9 cellular contexts compared by ENCODE assay signal in the genomic region with DNA sequence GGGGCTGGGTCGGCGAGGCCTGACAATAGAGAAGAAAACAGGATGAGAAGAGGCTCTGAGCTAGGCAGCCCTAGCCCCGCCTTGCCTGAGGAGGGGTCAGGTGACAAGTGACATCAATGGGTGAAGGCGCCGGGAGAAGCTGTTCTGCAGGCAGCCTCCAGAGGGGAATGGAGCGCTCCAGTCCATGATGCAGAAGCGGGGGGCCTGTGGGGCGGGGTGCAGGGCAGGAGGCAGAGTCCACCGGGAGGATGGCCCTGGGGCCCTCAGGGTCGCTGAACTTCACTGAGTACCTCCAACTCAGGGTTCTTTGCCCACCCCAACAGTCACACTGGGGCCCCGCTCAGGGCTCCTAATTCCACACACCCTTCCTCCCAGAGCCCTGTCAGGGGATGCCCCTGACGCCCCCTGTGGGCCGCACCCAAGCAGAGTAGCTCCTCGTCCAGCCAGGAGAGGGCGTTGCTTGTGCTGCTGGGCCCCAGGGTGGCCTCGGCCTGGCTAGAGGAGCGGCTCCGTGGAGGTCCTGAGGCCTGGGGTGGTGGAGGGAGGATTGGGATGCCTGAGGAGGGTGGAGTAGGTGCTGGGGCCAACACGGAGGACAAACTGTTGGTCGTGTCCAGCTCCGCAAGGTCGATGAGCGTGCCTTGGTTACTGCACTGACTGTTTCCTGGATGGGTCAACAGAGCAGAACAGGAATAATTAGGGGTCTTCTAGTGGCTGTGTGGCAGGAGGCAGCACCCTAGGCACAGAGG. TPM values are rescaled to one million over a fixed set of nuclear protein-coding genes. Genes with fewer than 3 reads are reported as not detected.
DNase-seq lines count a peak whose midpoint lies in the region; ATAC-seq, FAIRE-seq and TF ChIP-seq lines count a peak whose summit lies in the region.
"Had no signal": no experiment of that assay in that cellular context is flagged by ENCODE, and none has a peak within 500 bp of the region (broad histone marks: within the 10 kb centered on the region; RNA-seq: fewer than 3 reads in every experiment).

No MANE protein-coding gene starts in this region.

- DNase-seq in A549 (ENCODE audit: low read depth in 1 of 2, low spot score in 1 of 2) (peak; percentile 77 to 81), GM12865 (ENCODE audit: low read depth) (no peak), NCI-H510A (lab: John Stamatoyannopoulos, UW) (peak; percentile 45), fibroblast of villous mesenchyme (ENCODE audit: low read depth) (peak; percentile 39), gastrocnemius medialis (peak in 1 of 2 donors; percentile 35)
- peak; percentile 50 for DNase-seq in activated CD8-positive, alpha-beta memory T cell treated with anti-CD3 and anti-CD28 coated beads, Interleukin-2, amount 50 U/mL, for 4 hours

- H3K36me3 ChIP-seq in gastrocnemius medialis: peaks cover 0 to 82% of the 10 kb centered on the region in 2 donors

- H3K4me3 ChIP-seq in A549 (no peak overlapping the region), GM12865 (ENCODE audit: low read depth, low read length) (no peak overlapping the region), fibroblast of villous mesenchyme (ENCODE audit: low read depth, low read length) (no peak overlapping the region), gastrocnemius medialis (no peak overlapping the region)

- TF ChIP-seq POLR2A in A549 (IDR thresholded peaks at IDR 0.05; ENCODE audit: low read length) (no peak), gastrocnemius medialis (IDR thresholded peaks at IDR 0.05) (no peak)

- TF ChIP-seq EP300 in A549 (IDR thresholded peaks at IDR 0.05): no peak

- H3K9me3 ChIP-seq in A549 (no peaks in the 10 kb centered on the region), gastrocnemius medialis (no peaks in the 10 kb centered on the region)

- no peaks in the 10 kb centered on the region for H3K27me3 ChIP-seq in gastrocnemius medialis

- CTCF ChIA-PET in A549 (lab: Yijun Ruan, JAX): interaction anchor here (0.5 to 9.8 kb wide), 30 partner anchors 8 to 376 kb away, joined by 3 to 223 read pairs (median 6); a partner anchor contains a TSS

- TF ChIP-seq RAD21 in A549 (conservative IDR thresholded peaks at IDR 0.05 in 1 of 2, IDR thresholded peaks at IDR 0.05 in 1 of 2): peak; percentile 41 to 49

- no peak for FAIRE-seq in A549 (lab: Jason Lieb, UNC)
- FAIRE-seq: frontal cortex had no signal

- in situ Hi-C loops in gastrocnemius medialis (cut with MboI; ENCODE audit: low sequenced_read_pairs in 4 of 4): no loop called here

- intact Hi-C loops in gastrocnemius medialis (cut with DNase I; ENCODE audit: low total_unique reads): no loop called here

- peak; percentile 49 to 79 for ATAC-seq in A549
- ATAC-seq in gastrocnemius medialis: no peak
- ATAC-seq in HG03039 (IDR thresholded peaks at IDR 0.05; ENCODE audit: unreplicated experiment): no peak
- no peak for ATAC-seq in GM19023 (IDR thresholded peaks at IDR 0.05; ENCODE audit: unreplicated experiment)

- 64% methylated on average over 22 of the region's 23 CpGs for WGBS in A549 (ENCODE audit: missing lambda C conversion rate)

- POLR2A ChIA-PET in A549 (lab: Yijun Ruan, JAX): interaction anchor here (1.1 to 2.0 kb wide), 3 partner anchors 9 to 30 kb away, joined by 3 to 13 read pairs (median 7); a partner anchor contains a TSS

- 0 out of 3 replicates have a peak, but pooled peaks cover 6% of the 10 kb centered on the region for H3K4me1 ChIP-seq in A549
- peaks cover 9 to 33% of the 10 kb centered on the region in 2 donors for H3K4me1 ChIP-seq in gastrocnemius medialis

- H3K27ac ChIP-seq in A549: 0 out of 6 replicates have a peak overlapping the region, but pooled peaks of 1 of the 2 experiments have one; percentile 14
- H3K27ac ChIP-seq in gastrocnemius medialis: peak overlapping the region in 3 of 4 donors; percentile 75 to 87 (median 80)

- H3K4me2 ChIP-seq in A549: no peak overlapping the region

- peak; percentile 82 for TF ChIP-seq CTCF in A549 (IDR thresholded peaks at IDR 0.05)
- peak; percentile 72 for TF ChIP-seq CTCF in GM12865 (IDR thresholded peaks at IDR 0.05; ENCODE audit: insufficient read depth, low read depth, low read length, missing control alignments)
- TF ChIP-seq CTCF in fibroblast of villous mesenchyme (IDR thresholded peaks at IDR 0.05; ENCODE audit: insufficient read depth, low read depth, low read length): peak; percentile 84
- peak; percentile 15 to 50 (median 25) for TF ChIP-seq CTCF in gastrocnemius medialis (IDR thresholded peaks at IDR 0.05 in 4 of 5, conservative IDR thresholded peaks at IDR 0.05 in 1 of 5)

TF ChIP-seq in A549, 52 proteins besides CTCF, POLR2A, EP300 and RAD21 (continues in another document):
- TF ChIP-seq ZNF302 (CRISPR knock-in tag; IDR thresholded peaks at IDR 0.05) (no peak), SREBF2 (IDR thresholded peaks at IDR 0.05) (no peak), SMC3 (IDR thresholded peaks at IDR 0.05) (peak; percentile 57), HEYL (CRISPR knock-in tag; IDR thresholded peaks at IDR 0.05) (no peak), FOXS1 (CRISPR knock-in tag; IDR thresholded peaks at IDR 0.05) (0 out of 2 replicates have a peak, but pooled peaks have one; percentile 27)
- TF ChIP-seq, protein P1, sequence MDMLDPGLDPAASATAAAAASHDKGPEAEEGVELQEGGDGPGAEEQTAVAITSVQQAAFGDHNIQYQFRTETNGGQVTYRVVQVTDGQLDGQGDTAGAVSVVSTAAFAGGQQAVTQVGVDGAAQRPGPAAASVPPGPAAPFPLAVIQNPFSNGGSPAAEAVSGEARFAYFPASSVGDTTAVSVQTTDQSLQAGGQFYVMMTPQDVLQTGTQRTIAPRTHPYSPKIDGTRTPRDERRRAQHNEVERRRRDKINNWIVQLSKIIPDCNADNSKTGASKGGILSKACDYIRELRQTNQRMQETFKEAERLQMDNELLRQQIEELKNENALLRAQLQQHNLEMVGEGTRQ (IDR thresholded peaks at IDR 0.05): peak; percentile 32; the same call in 1 of the 2 replicates
- TF ChIP-seq, protein P2, sequence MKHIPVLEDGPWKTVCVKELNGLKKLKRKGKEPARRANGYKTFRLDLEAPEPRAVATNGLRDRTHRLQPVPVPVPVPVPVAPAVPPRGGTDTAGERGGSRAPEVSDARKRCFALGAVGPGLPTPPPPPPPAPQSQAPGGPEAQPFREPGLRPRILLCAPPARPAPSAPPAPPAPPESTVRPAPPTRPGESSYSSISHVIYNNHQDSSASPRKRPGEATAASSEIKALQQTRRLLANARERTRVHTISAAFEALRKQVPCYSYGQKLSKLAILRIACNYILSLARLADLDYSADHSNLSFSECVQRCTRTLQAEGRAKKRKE (CRISPR knock-in tag; IDR thresholded peaks at IDR 0.05; ENCODE audit: low read depth): no peak

RNA-seq across cellular contexts. Expression of a gene that starts 20.8 kb away (rescaled TPM):
- 40.9 and 43.6 TPM in 2 replicates for polyA plus RNA-seq in A549 (2011; rRNA removed)
- polyA plus RNA-seq in A549 (2012; cell fraction: cytosol; rRNA removed): 33.7 and 38.1 TPM in 2 replicates
- polyA plus RNA-seq in A549 (2012; cell fraction: nucleus; rRNA removed): 183 and 227 TPM in 2 replicates
- polyA plus RNA-seq in A549 (2017; fragmentation: RNase III; extraction: RNeasy Plus Mini Kit Qiagen cat#74134 plus additional on column Dnase treatment): 34.5 to 42.8 TPM (median 35.8 TPM) in 3 replicates
- polyA minus RNA-seq in A549 (2011; rRNA and poly(A)+ RNA removed): 66.4 and 91.5 TPM in 2 replicates
- 13.2 and 14.2 TPM in 2 replicates for total RNA-seq in fibroblast of villous mesenchyme
- 10 to 100 TPM; 31.3 to 42.3 (median 35.3) TPM for total RNA-seq in gastrocnemius medialis

RNA-seq across cellular contexts. Expression of a gene that starts 21.1 kb away (rescaled TPM):
- polyA plus RNA-seq in A549 (2011; rRNA removed): 144 and 157 TPM in 2 replicates
- 148 and 176 TPM in 2 replicates for polyA plus RNA-seq in A549 (2012; cell fraction: cytosol; rRNA removed)
- polyA plus RNA-seq in A549 (2012; cell fraction: nucleus; rRNA removed): 91.3 and 93.4 TPM in 2 replicates
- 161 to 164 TPM (median 163 TPM) in 3 replicates for polyA plus RNA-seq in A549 (2017; fragmentation: RNase III; extraction: RNeasy Plus Mini Kit Qiagen cat#74134 plus additional on column Dnase treatment)
- polyA minus RNA-seq in A549 (2011; rRNA and poly(A)+ RNA removed): 76.8 and 97.2 TPM in 2 replicates
- total RNA-seq in fibroblast of villous mesenchyme: 57.0 and 70.8 TPM in 2 replicates
- 100 to 1,000 TPM in 1 of 4 donors, 10 to 100 TPM in 3; 68.5 to 118 (median 82.6) TPM for total RNA-seq in gastrocnemius medialis

RNA-seq across cellular contexts. Expression of a gene that starts 30.5 kb away (rescaled TPM):
- 61.0 and 71.4 TPM in 2 replicates for polyA plus RNA-seq in A549 (2011; rRNA removed)
- polyA plus RNA-seq in A549 (2012; cell fraction: cytosol; rRNA removed): 57.0 and 65.8 TPM in 2 replicates
- polyA plus RNA-seq in A549 (2012; cell fraction: nucleus; rRNA removed): 46.6 and 47.8 TPM in 2 replicates
- 22.2 to 24.6 TPM (median 23.9 TPM) in 3 replicates for polyA plus RNA-seq in A549 (2017; fragmentation: RNase III; extraction: RNeasy Plus Mini Kit Qiagen cat#74134 plus additional on column Dnase treatment)
- polyA minus RNA-seq in A549 (2011; rRNA and poly(A)+ RNA removed): 70.5 and 70.8 TPM in 2 replicates
- 6.0 and 6.4 TPM in 2 replicates for total RNA-seq in fibroblast of villous mesenchyme
- 10 to 100 TPM; 50.5 to 96.1 (median 72.4) TPM for total RNA-seq in gastrocnemius medialis

RNA-seq across cellular contexts. Expression of a gene that starts 35.1 kb away (rescaled TPM):
- polyA plus RNA-seq in A549 (2011; rRNA removed) (110 and 124 TPM in 2 replicates), A549 (2017; fragmentation: RNase III; extraction: RNeasy Plus Mini Kit Qiagen cat#74134 plus additional on column Dnase treatment) (83.4 to 87.1 TPM (median 84.1 TPM) in 3 replicates)
- polyA plus RNA-seq in A549 (2012; cell fraction: cytosol; rRNA removed): 203 and 209 TPM in 2 replicates
- 485 and 663 TPM in 2 replicates for polyA plus RNA-seq in A549 (2012; cell fraction: nucleus; rRNA removed)
- 109 and 125 TPM in 2 replicates for polyA minus RNA-seq in A549 (2011; rRNA and poly(A)+ RNA removed)
- total RNA-seq in fibroblast of villous mesenchyme (31.1 and 31.6 TPM in 2 replicates), gastrocnemius medialis (10 to 100 TPM in 3 of 4 donors, 1 to 10 TPM in 1; 9.4 to 27.7 (median 13.6) TPM)

RNA-seq across cellular contexts. Expression of a gene that starts 48.7 kb away (rescaled TPM):
- polyA plus RNA-seq in A549 (2011; rRNA removed): 14.8 and 15.3 TPM in 2 replicates
- polyA plus RNA-seq in A549 (2012; cell fraction: cytosol; rRNA removed): 32.0 and 35.2 TPM in 2 replicates
- polyA plus RNA-seq in A549 (2012; cell fraction: nucleus; rRNA removed): 27.7 and 28.9 TPM in 2 replicates
- polyA plus RNA-seq in A549 (2017; fragmentation: RNase III; extraction: RNeasy Plus Mini Kit Qiagen cat#74134 plus additional on column Dnase treatment): 13.7 to 16.4 TPM (median 14.9 TPM) in 3 replicates
- 14.5 and 15.7 TPM in 2 replicates for polyA minus RNA-seq in A549 (2011; rRNA and poly(A)+ RNA removed)
- total RNA-seq in fibroblast of villous mesenchyme: 5.5 and 7.8 TPM in 2 replicates
- 10 to 100 TPM in 3 of 4 donors, 1 to 10 TPM in 1; 6.1 to 18.7 (median 14.4) TPM for total RNA-seq in gastrocnemius medialis

Comparison
In these comparisons a context has a peak if more than half of its experiments do, and no peak if none do; other contexts are left out.
1. ATAC-seq: peak in A549 (2 of 2); none in gastrocnemius medialis (0 of 2), HG03039 (single experiment) and GM19023 (single experiment).
2. CTCF ChIP-seq: peak in every context shown above with its lines; median percentile 84 in fibroblast of villous mesenchyme; 82 in A549; 72 in GM12865; 25 in gastrocnemius medialis.